25 cellular contexts compared by ENCODE assay signal in genomic region chr11:77212314-77213007, GRCh38.
DNase-seq lines count a peak whose midpoint lies in the region; ATAC-seq and TF ChIP-seq lines count a peak whose summit lies in the region.
"Had no signal": no experiment of that assay in that cellular context is flagged by ENCODE, and none has a peak within 500 bp of the region (broad histone marks: within the 10 kb centered on the region; RNA-seq: fewer than 3 reads in every experiment).

No MANE protein-coding gene starts in this region.

- no peak for ATAC-seq in activated CD8-positive, alpha-beta memory T cell treated with anti-CD3 and anti-CD28 coated beads, Interleukin-2, amount 10 ng/mL, durations not matched to agents 7 days and 5 days
- ATAC-seq: A549, PC-3 had no signal

- intact Hi-C loops in dorsolateral prefrontal cortex (cut with DNase I) = no loop called here

- in situ Hi-C loops in GM13976 (cut with MboI; ENCODE audit: low sequenced_read_pairs, unreplicated experiment) = no loop called here

- no peaks in the 10 kb centered on the region for H3K27me3 ChIP-seq in dorsolateral prefrontal cortex
- H3K27me3 ChIP-seq: BLaER1 had no signal

- CTCF ChIA-PET in activated CD8-positive, alpha-beta memory T cell treated with anti-CD3 and anti-CD28 coated beads, Interleukin-2, amount 10 ng/mL, durations not matched to agents 7 days and 5 days (lab: Charles Lee) = no interaction called here

- H3K9me3 Mint-ChIP-seq in activated CD8-positive, alpha-beta memory T cell treated with anti-CD3 and anti-CD28 coated beads, Interleukin-2, amount 10 ng/mL, durations not matched to agents 7 days and 5 days (ENCODE audit: low read depth) = no peaks in the 10 kb centered on the region
- H3K9me3 Mint-ChIP-seq in osteocyte (ENCODE audit: unreplicated experiment) = no peaks in the 10 kb centered on the region
- H3K9me3 Mint-ChIP-seq: CD4-positive, alpha-beta memory T cell; IgD-negative memory B cell had no signal

- peak; percentile 25 for DNase-seq in activated CD8-positive, alpha-beta memory T cell treated with anti-CD3 and anti-CD28 coated beads, Interleukin-2, amount 10 ng/mL, durations not matched to agents 7 days and 5 days
- DNase-seq in activated CD8-positive, alpha-beta memory T cell treated with anti-CD3 and anti-CD28 coated beads for 24 hours = no peak
- DNase-seq in GM13976 (ENCODE audit: low spot score) (peak; percentile 18), hepatic stellate cell (ENCODE audit: low spot score) (peak; percentile 2), osteocyte (ENCODE audit: extremely low spot score, unreplicated experiment) (peak; percentile 69), Kasumi-1 (lab: John Stamatoyannopoulos, UW) (no peak), T-helper 1 cell (no peak), dorsolateral prefrontal cortex (no peak)
- DNase-seq: CD4-positive, alpha-beta memory T cell; DMS153; GF-D8; GM23248; HCEC 1CT; MM.1S; NCI-H1092 treated with DMSO at 0.1 percent for 48 hours; NCI-H146; NCI-H2029 treated with DMSO at 0.1 percent for 48 hours; NCI-H226; NCI-H524 treated with DMSO at 0.1 percent for 48 hours; PC-3; RPMI8226; SHP77 treated with DMSO at 0.1 percent for 48 hours had no signal

- H3K4me3 Mint-ChIP-seq in activated CD8-positive, alpha-beta memory T cell treated with anti-CD3 and anti-CD28 coated beads, Interleukin-2, amount 10 ng/mL, durations not matched to agents 7 days and 5 days = no peak overlapping the region
- H3K4me3 Mint-ChIP-seq in osteocyte (ENCODE audit: unreplicated experiment) = no peak overlapping the region
- H3K4me3 Mint-ChIP-seq: CD4-positive, alpha-beta memory T cell; IgD-negative memory B cell had no signal

- no peak for TF ChIP-seq CTCF in GM13976 (IDR thresholded peaks at IDR 0.05; ENCODE audit: borderline replicate concordance, control extremely low read depth, extremely low read depth, insufficient read depth, missing control alignments)
- TF ChIP-seq CTCF in osteocyte (IDR thresholded peaks at IDR 0.05) = no peak
- no peak for TF ChIP-seq CTCF in dorsolateral prefrontal cortex (IDR thresholded peaks at IDR 0.05 in 54 of 56, conservative IDR thresholded peaks at IDR 0.05 in 2 of 56; ENCODE audit: low read depth in 1 of 56, partially characterized antibody in 56 of 56)

- no peaks in the 10 kb centered on the region for H3K36me3 Mint-ChIP-seq in activated CD8-positive, alpha-beta memory T cell treated with anti-CD3 and anti-CD28 coated beads, Interleukin-2, amount 10 ng/mL, durations not matched to agents 7 days and 5 days
- no peaks in the 10 kb centered on the region for H3K36me3 Mint-ChIP-seq in osteocyte (ENCODE audit: unreplicated experiment)
- H3K36me3 Mint-ChIP-seq: CD4-positive, alpha-beta memory T cell; IgD-negative memory B cell had no signal

- no peak overlapping the region for H3K27ac Mint-ChIP-seq in activated CD8-positive, alpha-beta memory T cell treated with anti-CD3 and anti-CD28 coated beads, Interleukin-2, amount 10 ng/mL, durations not matched to agents 7 days and 5 days
- H3K27ac Mint-ChIP-seq in osteocyte (ENCODE audit: unreplicated experiment) = no peak overlapping the region
- H3K27ac Mint-ChIP-seq: CD4-positive, alpha-beta memory T cell had no signal

- H3K4me1 Mint-ChIP-seq in activated CD8-positive, alpha-beta memory T cell treated with anti-CD3 and anti-CD28 coated beads, Interleukin-2, amount 10 ng/mL, durations not matched to agents 7 days and 5 days = no peaks in the 10 kb centered on the region
- H3K4me1 Mint-ChIP-seq in osteocyte (ENCODE audit: unreplicated experiment) = no peaks in the 10 kb centered on the region
- H3K4me1 Mint-ChIP-seq: CD4-positive, alpha-beta memory T cell; IgD-negative memory B cell had no signal

- no peak overlapping the region for H3K27ac ChIP-seq in dorsolateral prefrontal cortex
- H3K27ac ChIP-seq: A549, BLaER1, GM23248 had no signal

- H3K4me3 ChIP-seq in dorsolateral prefrontal cortex = no peak overlapping the region
- H3K4me3 ChIP-seq: A549, BLaER1, GM23248 had no signal

- H3K27me3 Mint-ChIP-seq in activated CD8-positive, alpha-beta memory T cell treated with anti-CD3 and anti-CD28 coated beads, Interleukin-2, amount 10 ng/mL, durations not matched to agents 7 days and 5 days = peaks cover 4% of the 10 kb centered on the region
- H3K27me3 Mint-ChIP-seq in osteocyte (ENCODE audit: unreplicated experiment) = peaks cover 21% of the 10 kb centered on the region
- H3K27me3 Mint-ChIP-seq: CD4-positive, alpha-beta memory T cell; IgD-negative memory B cell had no signal

Comparison
In these comparisons a context has a peak if more than half of its experiments do, and no peak if none do; other contexts are left out.
1. DNase-seq: peak in activated CD8-positive, alpha-beta memory T cell treated with anti-CD3 and anti-CD28 coated beads, Interleukin-2, amount 10 ng/mL, durations not matched to agents 7 days and 5 days (single experiment), GM13976 (single experiment), hepatic stellate cell (single experiment) and osteocyte (single experiment); none in activated CD8-positive, alpha-beta memory T cell treated with anti-CD3 and anti-CD28 coated beads for 24 hours (single experiment), Kasumi-1 (0 of 2), T-helper 1 cell (0 of 5) and dorsolateral prefrontal cortex (0 of 10).